In genomic region chr12:6775775-6776174, GRCh38 we compare ENCODE assay signal across 1 cellular context.
TF ChIP-seq lines count a peak whose summit lies in the region.

No MANE protein-coding gene starts in this region.

TF ChIP-seq in HepG2, 621 proteins besides CTCF, POLR2A, EP300 and RAD21 (continued from another document and continues in another):
- TF ChIP-seq THYN1 (CRISPR knock-in tag; IDR thresholded peaks at IDR 0.05; ENCODE audit: borderline replicate concordance, low read depth) (no peak), THAP11 (CRISPR knock-in tag; IDR thresholded peaks at IDR 0.05) (peak; percentile 65; the same call in 1 of the 2 replicates), MED1 (CRISPR knock-in tag; IDR thresholded peaks at IDR 0.05) (peak; percentile 88), XRCC5 (optimal IDR thresholded peaks at IDR 0.05; ENCODE audit: low read length) (no peak), RARA (CRISPR knock-in tag; IDR thresholded peaks at IDR 0.05) (peak; percentile 74), ZGPAT (CRISPR knock-in tag; IDR thresholded peaks at IDR 0.05) (peak; percentile 78), ZHX2 (IDR thresholded peaks at IDR 0.05; ENCODE audit: low read depth) (no peak), ZHX2 (CRISPR knock-in tag; IDR thresholded peaks at IDR 0.05; ENCODE audit: borderline replicate concordance) (no peak), ZNF142 (CRISPR knock-in tag; IDR thresholded peaks at IDR 0.05) (no peak), ZNF850 (CRISPR knock-in tag; conservative IDR thresholded peaks at IDR 0.05) (no peak), LRRFIP1 (CRISPR knock-in tag; conservative IDR thresholded peaks at IDR 0.05) (no peak), ZNF251 (CRISPR knock-in tag; IDR thresholded peaks at IDR 0.05) (no peak), PITX1 (CRISPR knock-in tag; IDR thresholded peaks at IDR 0.05) (peak; percentile 93), ZNF512 (CRISPR knock-in tag; IDR thresholded peaks at IDR 0.05) (no peak), UBTF (CRISPR knock-in tag; IDR thresholded peaks at IDR 0.05) (no peak), PCBP2 (optimal IDR thresholded peaks at IDR 0.05; ENCODE audit: low read depth, low read length, poor library complexity, severe bottlenecking) (no peak), ZNF75D (CRISPR knock-in tag; IDR thresholded peaks at IDR 0.05; ENCODE audit: borderline replicate concordance) (no peak), ZBTB42 (CRISPR knock-in tag; IDR thresholded peaks at IDR 0.05) (no peak), ZNF263 (CRISPR knock-in tag; IDR thresholded peaks at IDR 0.05) (peak; percentile 69; the same call in 1 of the 2 replicates), ZNF432 (CRISPR knock-in tag; IDR thresholded peaks at IDR 0.05; ENCODE audit: borderline replicate concordance) (no peak), ARHGAP35 (CRISPR knock-in tag; IDR thresholded peaks at IDR 0.05; ENCODE audit: borderline replicate concordance) (no peak), TIGD3 (CRISPR knock-in tag; IDR thresholded peaks at IDR 0.05; ENCODE audit: borderline replicate concordance) (no peak), RFX1 (IDR thresholded peaks at IDR 0.05) (no peak), KDM5B (CRISPR knock-in tag; IDR thresholded peaks at IDR 0.05; ENCODE audit: borderline replicate concordance) (no peak), SOX13 (IDR thresholded peaks at IDR 0.05) (peak; percentile 54; the same call in 1 of the 2 replicates), SOX13 (CRISPR knock-in tag; conservative IDR thresholded peaks at IDR 0.05 in 1 of 2, IDR thresholded peaks at IDR 0.05 in 1 of 2) (peak in 1 of 2 experiments; percentile 82; a peak in 2 of 4 replicates), ZNF556 (CRISPR knock-in tag; IDR thresholded peaks at IDR 0.05; ENCODE audit: borderline replicate concordance) (peak; percentile 40; the same call in 1 of the 2 replicates), NFKB2 (CRISPR knock-in tag; IDR thresholded peaks at IDR 0.05; ENCODE audit: borderline replicate concordance) (no peak), ZBTB26 (CRISPR knock-in tag; IDR thresholded peaks at IDR 0.05; ENCODE audit: borderline replicate concordance) (no peak)
